ENCODE assay signal across 10 cellular contexts in genomic region chr17:79792984-79793923, GRCh38. TPM values are rescaled to one million over a fixed set of nuclear protein-coding genes. Genes with fewer than 3 reads are reported as not detected.
A peak's percentile ranks its signal among the peaks of the same experiment; 100 is the strongest.
DNase-seq lines count a peak whose midpoint lies in the region; ATAC-seq and TF ChIP-seq lines count a peak whose summit lies in the region.
"Had no signal": no experiment of that assay in that cellular context is flagged by ENCODE, and none has a peak within 500 bp of the region (broad histone marks: within the 10 kb centered on the region; RNA-seq: fewer than 3 reads in every experiment).

No MANE protein-coding gene starts in this region.

- H3K9me3 ChIP-seq in heart left ventricle (no peaks in the 10 kb centered on the region), vagina (no peaks in the 10 kb centered on the region)
- H3K9me3 ChIP-seq in CD8-positive, alpha-beta memory T cell (ENCODE audit: low read length) = no peaks in the 10 kb centered on the region

- H3K4me3 ChIP-seq in heart left ventricle (peak overlapping the region in 9 of 12 donors; percentile 5 to 52 (median 32)), mesendoderm (ENCODE audit: low read length) (peak overlapping the region; percentile 7), vagina (peak overlapping the region; percentile 21 to 32)
- no peak overlapping the region for H3K4me3 ChIP-seq in CD8-positive, alpha-beta memory T cell (ENCODE audit: low read length)

- peak overlapping the region; percentile 49 for H3K9ac ChIP-seq in mesendoderm (ENCODE audit: low read length)

- no peak overlapping the region for H3K18ac ChIP-seq in mesendoderm (ENCODE audit: low read length)

- no peak overlapping the region for H3K23ac ChIP-seq in mesendoderm (ENCODE audit: low read length)

- TF ChIP-seq POLR2A in heart left ventricle (IDR thresholded peaks at IDR 0.05) = no peak
- no peak for TF ChIP-seq POLR2A in vagina (IDR thresholded peaks at IDR 0.05)

- peak overlapping the region; percentile 50 for H3K56ac ChIP-seq in mesendoderm (ENCODE audit: low read length)

- H3K27ac ChIP-seq in heart left ventricle = no peak overlapping the region
- H3K27ac ChIP-seq in mesendoderm (ENCODE audit: low read depth, low read length) = no peak overlapping the region
- H3K27ac ChIP-seq in vagina = peak overlapping the region; percentile 37
- no peak overlapping the region for H3K27ac ChIP-seq in CD8-positive, alpha-beta memory T cell (ENCODE audit: low read depth, low read length)

- peaks cover 3 to 57% (median 41%) of the 10 kb centered on the region in 12 donors for H3K4me1 ChIP-seq in heart left ventricle
- H3K4me1 ChIP-seq in mesendoderm (ENCODE audit: control insufficient read depth, low read depth, low read length) = peaks cover 7% of the 10 kb centered on the region
- peaks cover 58% of the 10 kb centered on the region for H3K4me1 ChIP-seq in vagina
- peaks cover 34% of the 10 kb centered on the region for H3K4me1 ChIP-seq in CD8-positive, alpha-beta memory T cell (ENCODE audit: insufficient read depth, low read length)

- H3K79me1 ChIP-seq in mesendoderm (ENCODE audit: low read length) = no peaks in the 10 kb centered on the region

- peak overlapping the region; percentile 62 for H3K4me2 ChIP-seq in mesendoderm (ENCODE audit: low read length)

- H3K27me3 Mint-ChIP-seq in CD8-positive, alpha-beta memory T cell = peaks cover 22 to 35% of the 10 kb centered on the region in 2 donors

- H3K36me3 ChIP-seq in heart left ventricle (peaks cover 0 to 9% (median 0%) of the 10 kb centered on the region in 9 donors), mesendoderm (ENCODE audit: control insufficient read depth, insufficient read depth, low read length) (no peaks in the 10 kb centered on the region), vagina (no peaks in the 10 kb centered on the region)
- no peaks in the 10 kb centered on the region for H3K36me3 ChIP-seq in CD8-positive, alpha-beta memory T cell (ENCODE audit: insufficient read depth, low read length)

- H2BK5ac ChIP-seq in mesendoderm (ENCODE audit: low read length) = no peak overlapping the region

- ATAC-seq in heart left ventricle (no peak), left cardiac atrium (no peak)
- no peak for ATAC-seq in activated CD4-positive, CD25-positive, alpha-beta regulatory T cell treated with anti-CD3 and anti-CD28 coated beads, Interleukin-2, amount 50 U/mL, for 24 hours
- ATAC-seq: activated T-helper 17 cell treated with anti-CD3 and anti-CD28 coated beads, Interleukin-2, amount 50 U/mL, for 72 hours; CD8-positive, alpha-beta T cell had no signal

- CTCF ChIA-PET in CD8-positive, alpha-beta memory T cell (lab: Charles Lee) = interaction anchor here (1.2 to 1.8 kb wide), 2 partner anchors 42 to 51 kb away, joined by 3 to 4 read pairs; no protein-coding TSS in a partner anchor

- H4K5ac ChIP-seq in mesendoderm (ENCODE audit: low read length) = no peak overlapping the region

- WGBS in heart left ventricle, 4 donors = 46 to 59% (median 48%) methylated on average over 56 to 63 of the region's 63 CpGs
- no CpG with 5 or more reads among the region's 63 CpGs for WGBS in mesendoderm (ENCODE audit: extremely low coverage, insufficient coverage, low lambda C conversion rate)

- peaks cover 0 to 2% (median 0%) of the 10 kb centered on the region in 3 donors for H3K36me3 Mint-ChIP-seq in CD8-positive, alpha-beta memory T cell

- H2BK15ac ChIP-seq in mesendoderm (replicated peaks; ENCODE audit: low read depth) = no peak overlapping the region

- TF ChIP-seq CTCF in heart left ventricle (IDR thresholded peaks at IDR 0.05) (no peak), vagina (IDR thresholded peaks at IDR 0.05) (no peak)

- peak overlapping the region in 2 of 7 donors; percentile 13 to 73 for H3K4me3 Mint-ChIP-seq in CD8-positive, alpha-beta memory T cell
- H3K4me3 Mint-ChIP-seq: activated T-helper 17 cell treated with anti-CD3 and anti-CD28 coated beads, Interleukin-2, amount 50 U/mL, for 72 hours; CD8-positive, alpha-beta T cell had no signal

- intact Hi-C loops in heart left ventricle (cut with DNase I) (loop anchor here in 5 of 10 donors (5.0 to 10.0 kb wide), 4 partner anchors 48 to 199 kb away; no protein-coding TSS in a partner anchor), left cardiac atrium (cut with DNase I) (loop anchor here (5.0 to 10.0 kb wide), 2 partner anchors 48 to 199 kb away; no protein-coding TSS in a partner anchor), vagina (cut with DNase I) (loop anchor here (10.0 kb wide), 1 partner anchor 202 kb away; no protein-coding TSS in a partner anchor), head of caudate nucleus (cut with DNase I) (loop anchor here (5.0 kb wide), 1 partner anchor 199 kb away; no protein-coding TSS in a partner anchor)

- H2BK120ac ChIP-seq in mesendoderm (ENCODE audit: low read depth, low read length) = no peak overlapping the region

- H3K9me3 Mint-ChIP-seq in CD8-positive, alpha-beta memory T cell = no peaks in the 10 kb centered on the region
- H3K9me3 Mint-ChIP-seq: activated T-helper 17 cell treated with anti-CD3 and anti-CD28 coated beads, Interleukin-2, amount 50 U/mL, for 72 hours; CD8-positive, alpha-beta T cell had no signal

- peaks cover 9 to 37% (median 13%) of the 10 kb centered on the region in 3 donors for H3K4me1 Mint-ChIP-seq in CD8-positive, alpha-beta memory T cell
- H3K4me1 Mint-ChIP-seq: activated T-helper 17 cell treated with anti-CD3 and anti-CD28 coated beads, Interleukin-2, amount 50 U/mL, for 72 hours had no signal

- no peaks in the 10 kb centered on the region for H3K79me2 ChIP-seq in mesendoderm (ENCODE audit: control insufficient read depth, insufficient read depth, low read length)

- DNase-seq in heart left ventricle (peak in 1 of 5 donors; percentile 68), left cardiac atrium (no peak), cerebellar cortex (ENCODE audit: low spot score) (peak; percentile 54), mesendoderm (peak; percentile 51), vagina (ENCODE audit: extremely low spot score in 2 of 2) (no peak), head of caudate nucleus (no peak)
- DNase-seq in CD8-positive, alpha-beta memory T cell = no peak
- DNase-seq: CD8-positive, alpha-beta T cell had no signal

- peaks cover 47 to 67% (median 60%) of the 10 kb centered on the region in 9 donors for H3K27me3 ChIP-seq in heart left ventricle
- peaks cover 74% of the 10 kb centered on the region for H3K27me3 ChIP-seq in mesendoderm (ENCODE audit: insufficient read depth, low read length, poor library complexity)
- peaks cover 32% of the 10 kb centered on the region for H3K27me3 ChIP-seq in vagina
- peaks cover 39% of the 10 kb centered on the region for H3K27me3 ChIP-seq in CD8-positive, alpha-beta memory T cell (ENCODE audit: insufficient read depth, low read length, poor library complexity, severe bottlenecking)

- H3K4ac ChIP-seq in mesendoderm (ENCODE audit: low read depth, low read length) = no peak overlapping the region

- POLR2A ChIA-PET in CD8-positive, alpha-beta memory T cell (lab: Charles Lee) = interaction anchor here (6.9 kb wide), 1 partner anchor 46 kb away, joined by 79 read pairs; the partner anchor contains the start of gene CBX4

- no peak overlapping the region for H4K8ac ChIP-seq in mesendoderm (ENCODE audit: low read depth, low read length)

- no peak overlapping the region for H2AK5ac ChIP-seq in mesendoderm (ENCODE audit: low read length)

- H3K27ac Mint-ChIP-seq in CD8-positive, alpha-beta memory T cell = no peak overlapping the region
- H3K27ac Mint-ChIP-seq: activated T-helper 17 cell treated with anti-CD3 and anti-CD28 coated beads, Interleukin-2, amount 50 U/mL, for 72 hours; CD8-positive, alpha-beta T cell had no signal

RNA-seq across cellular contexts. Expression of gene CBX8, which starts 3.6 kb away (rescaled TPM):
- total RNA-seq in heart left ventricle = 1 to 10 TPM; 1.5 to 9.2 (median 5.3) TPM
- polyA plus RNA-seq in heart left ventricle = 1 to 10 TPM; 3.6 to 5.1 TPM
- total RNA-seq in left cardiac atrium = 1 to 10 TPM; 4.1 to 5.9 TPM
- polyA plus RNA-seq in mesendoderm (2013, experiment 1 of 2) = 0.17 TPM
- 0.34 TPM for polyA plus RNA-seq in mesendoderm (2013, experiment 2 of 2)
- total RNA-seq in vagina = 0.98 TPM
- 1 to 10 TPM; 1.9 to 2.2 TPM for total RNA-seq in CD8-positive, alpha-beta memory T cell
- 0.91 TPM for polyA plus RNA-seq in CD8-positive, alpha-beta memory T cell

RNA-seq across cellular contexts. Expression of gene CBX2, which starts 15.3 kb away (rescaled TPM):
- total RNA-seq in heart left ventricle (1 to 10 TPM; 2.4 to 4.3 (median 3.2) TPM), left cardiac atrium (1 to 10 TPM; 3.1 to 3.5 TPM), vagina (5.6 TPM)
- 1 to 10 TPM; 2.9 TPM for polyA plus RNA-seq in heart left ventricle
- 25.1 TPM for polyA plus RNA-seq in mesendoderm (2013, experiment 1 of 2)
- polyA plus RNA-seq in mesendoderm (2013, experiment 2 of 2) = 25.0 TPM
- 1 to 10 TPM; 2.0 to 2.2 TPM for total RNA-seq in CD8-positive, alpha-beta memory T cell
- polyA plus RNA-seq in CD8-positive, alpha-beta memory T cell = 0.10 TPM

RNA-seq across cellular contexts. Expression of gene CBX4, which starts 46.0 kb away (rescaled TPM):
- total RNA-seq in heart left ventricle (10 to 100 TPM; 16.7 to 41.1 (median 26.9) TPM), left cardiac atrium (10 to 100 TPM; 17.9 to 24.2 TPM), vagina (13.0 TPM)
- 10 to 100 TPM; 10.9 to 14.2 TPM for polyA plus RNA-seq in heart left ventricle
- 3.7 TPM for polyA plus RNA-seq in mesendoderm (2013, experiment 1 of 2)
- 3.6 TPM for polyA plus RNA-seq in mesendoderm (2013, experiment 2 of 2)
- 10 to 100 TPM in 1 of 2 experiments, 1 to 10 TPM in 1; 9.8 to 12.2 TPM for total RNA-seq in CD8-positive, alpha-beta memory T cell
- polyA plus RNA-seq in CD8-positive, alpha-beta memory T cell = 12.1 TPM

Comparison
In these comparisons a context has a peak if more than half of its experiments do, and no peak if none do; other contexts are left out.
1. DNase-seq: peak in cerebellar cortex (single experiment) and mesendoderm (single experiment); none in left cardiac atrium (single experiment), vagina (0 of 2), head of caudate nucleus (0 of 42) and CD8-positive, alpha-beta memory T cell (0 of 5).